ENCODE assay signal across 25 cellular contexts in genomic region chr2:120007851-120008250, GRCh38.
"Had no signal": no experiment of that assay in that cellular context is flagged by ENCODE, and none has a peak within 500 bp of the region (broad histone marks: within the 10 kb centered on the region; RNA-seq: fewer than 3 reads in every experiment).

No MANE protein-coding gene starts in this region.

- H3K4me3 ChIP-seq: gastrocnemius medialis, lower lobe of right lung, mucosa of descending colon, prostate gland, right atrium auricular region, smooth muscle cell, stomach, tibial artery had no signal

- H3K36me3 Mint-ChIP-seq: mesothelial cell of epicardium; naive B cell; natural killer cell treated with Interleukin-12 subunit alpha and Interleukin-12 subunit beta and Interleukin-15 and Interleukin-18, amount 100 ng/mL, for 72 hours; type B pancreatic cell had no signal

- H3K9me3 ChIP-seq: gastrocnemius medialis, lower lobe of right lung, mucosa of descending colon, prostate gland, right atrium auricular region, stomach, tibial artery had no signal

- H3K27me3 Mint-ChIP-seq: effector memory CD8-positive, alpha-beta T cell; naive B cell; natural killer cell treated with Interleukin-12 subunit alpha and Interleukin-12 subunit beta and Interleukin-15 and Interleukin-18, amount 100 ng/mL, for 72 hours; type B pancreatic cell had no signal

- H3K27ac ChIP-seq: gastrocnemius medialis, lower lobe of right lung, prostate gland, right atrium auricular region, stomach, tibial artery had no signal

- DNase-seq: cortex of kidney; effector memory CD8-positive, alpha-beta T cell; erythroblast; gastrocnemius medialis; head of caudate nucleus; left ventricle myocardium superior; lower lobe of right lung; mesenchymal stem cell; mucosa of descending colon; naive B cell; nucleus accumbens; stimulated activated CD4-positive, alpha-beta T cell treated with anti-CD3 and anti-CD28 coated beads, Interleukin-12 subunit alpha, Interleukin-12 subunit beta, amount 100 ng/mL, for 4 hours; stimulated activated CD4-positive, alpha-beta T cell treated with anti-CD3 and anti-CD28 coated beads, Interleukin-1b, Interleukin-23, amount 100 ng/mL, for 48 hours; stimulated activated CD4-positive, alpha-beta T cell treated with anti-CD3 and anti-CD28 coated beads, Interleukin-4, amount 100 ng/mL, for 1 hour; stimulated activated CD8-positive, alpha-beta memory T cell treated with anti-CD3 and anti-CD28 coated beads, Interleukin-4, amount 100 ng/mL, for 48 hours; stimulated activated naive CD4-positive, alpha-beta T cell treated with Interleukin-2 at 50 U/mL for 16 hours; stomach; tibial artery had no signal

- H3K27me3 ChIP-seq: gastrocnemius medialis, right atrium auricular region, stomach, tibial artery had no signal

- H3K4me3 Mint-ChIP-seq: effector memory CD8-positive, alpha-beta T cell; mesothelial cell of epicardium; natural killer cell treated with Interleukin-12 subunit alpha and Interleukin-12 subunit beta and Interleukin-15 and Interleukin-18, amount 100 ng/mL, for 72 hours; type B pancreatic cell had no signal

- ATAC-seq: effector memory CD8-positive, alpha-beta T cell; gastrocnemius medialis; left ventricle myocardium superior; lower lobe of right lung; mucosa of descending colon; natural killer cell treated with Interleukin-12 subunit alpha and Interleukin-12 subunit beta and Interleukin-15 and Interleukin-18, amount 100 ng/mL, for 72 hours; sciatic nerve had no signal

- H3K4me2 ChIP-seq: smooth muscle cell had no signal

- H3K36me3 ChIP-seq: gastrocnemius medialis, lower lobe of right lung, prostate gland, right atrium auricular region, stomach, tibial artery had no signal

- H3K4me1 ChIP-seq: prostate gland had no signal

- H3K27ac Mint-ChIP-seq: effector memory CD8-positive, alpha-beta T cell; mesothelial cell of epicardium; naive B cell; natural killer cell treated with Interleukin-12 subunit alpha and Interleukin-12 subunit beta and Interleukin-15 and Interleukin-18, amount 100 ng/mL, for 72 hours; type B pancreatic cell had no signal

- H3K9me3 Mint-ChIP-seq: effector memory CD8-positive, alpha-beta T cell; mesothelial cell of epicardium; naive B cell; natural killer cell treated with Interleukin-12 subunit alpha and Interleukin-12 subunit beta and Interleukin-15 and Interleukin-18, amount 100 ng/mL, for 72 hours; type B pancreatic cell had no signal
